Comparison of ENCODE assay signal across 9 cellular contexts in genomic region chrX:107154787-107155620, GRCh38. TPM values are rescaled to one million over a fixed set of nuclear protein-coding genes. Genes with fewer than 3 reads are reported as not detected.
DNase-seq lines count a peak whose midpoint lies in the region; ATAC-seq and TF ChIP-seq lines count a peak whose summit lies in the region.
"Had no signal": no experiment of that assay in that cellular context is flagged by ENCODE, and none has a peak within 500 bp of the region (broad histone marks: within the 10 kb centered on the region; RNA-seq: fewer than 3 reads in every experiment).

No MANE protein-coding gene starts in this region.

- H3K4me1 ChIP-seq in A673 (ENCODE audit: insufficient read depth, low read length, poor library complexity, severe bottlenecking) (no peaks in the 10 kb centered on the region), iPS-15b (ENCODE audit: control insufficient read depth, insufficient read depth, low read length) (peaks cover 8% of the 10 kb centered on the region)

- POLR2A ChIA-PET in A673 (lab: Charles Lee; ENCODE audit: low non-redundant PET) = no interaction called here

- no TSS peak for BruUV-seq in A673 (replicated peaks; lab: Mats Ljungman, UMichigan)

- no peak for ATAC-seq in HG02610 (IDR thresholded peaks at IDR 0.05; ENCODE audit: unreplicated experiment)
- no peak for ATAC-seq in HG03378 (IDR thresholded peaks at IDR 0.05; ENCODE audit: unreplicated experiment)

- CTCF ChIA-PET in A673 (lab: Charles Lee) = no interaction called here

- intact Hi-C loops in A673 (cut with micrococcal nuclease; ENCODE audit: unreplicated experiment) = no loop called here

- H3K36me3 ChIP-seq in A673 (ENCODE audit: insufficient read depth, low read length, poor library complexity, severe bottlenecking) (no peaks in the 10 kb centered on the region), iPS-15b (ENCODE audit: control insufficient read depth, insufficient read depth, low read length) (no peaks in the 10 kb centered on the region)

- no peak overlapping the region for H3K27ac ChIP-seq in A673 (ENCODE audit: low read depth, low read length, poor library complexity, severe bottlenecking)

- H3K27me3 ChIP-seq in A673 (replicated peaks; ENCODE audit: insufficient read depth, low read depth, low read length, poor library complexity) = no peaks in the 10 kb centered on the region
- H3K27me3 ChIP-seq in iPS-15b (ENCODE audit: control insufficient read depth, insufficient read depth, low read length) = no peaks in the 10 kb centered on the region

- no peak overlapping the region for H3K9ac ChIP-seq in iPS-15b (ENCODE audit: low read depth, low read length)

- H3K9me3 ChIP-seq in A673 (ENCODE audit: low read depth, low read length, poor library complexity, severe bottlenecking) (no peaks in the 10 kb centered on the region), iPS-15b (ENCODE audit: control insufficient read depth, insufficient read depth, low read length) (no peaks in the 10 kb centered on the region)

- TF ChIP-seq CTCF in A673 (conservative IDR thresholded peaks at IDR 0.05; ENCODE audit: low read depth, low read length) = no peak

- H3K4me3 ChIP-seq in A673 (ENCODE audit: low read depth, low read length, poor library complexity, severe bottlenecking) (no peak overlapping the region), iPS-15b (ENCODE audit: low read depth, low read length) (peak overlapping the region; percentile 41)

- DNase-seq in A673 (ENCODE audit: low spot score) (peak; percentile 12), HT-29 (ENCODE audit: low spot score) (peak; percentile 63), AML-193 (lab: John Stamatoyannopoulos, UW) (no peak), NAMALWA (ENCODE audit: low spot score) (no peak)
- DNase-seq in activated CD8-positive, alpha-beta memory T cell treated with anti-CD3 and anti-CD28 coated beads, Interleukin-2, amount 50 U/mL, for 4 hours = peak; percentile 19

RNA-seq across cellular contexts. Expression of gene RBM41, which starts 36.4 kb away (rescaled TPM):
- 17.7 and 19.0 TPM in 2 replicates for total RNA-seq in A673 (2021)
- 11.1 and 13.9 TPM in 2 replicates for total RNA-seq in HT-29 (2014; rRNA removed; shearing (Covaris generic))

RNA-seq across cellular contexts. Expression of gene NUP62CL, which starts 51.2 kb away (rescaled TPM):
- total RNA-seq in A673 (2021) = 2.9 and 4.0 TPM in 2 replicates
- 44.2 and 46.7 TPM in 2 replicates for total RNA-seq in HT-29 (2014; rRNA removed; shearing (Covaris generic))

RNA-seq across cellular contexts. Expression of gene DNAAF6, which starts 51.4 kb away (rescaled TPM):
- not detected in 2 replicates for total RNA-seq in A673 (2021)
- total RNA-seq in HT-29 (2014; rRNA removed; shearing (Covaris generic)) = not detected in 2 replicates
- total RNA-seq: urinary bladder had no signal

Comparison
In these comparisons a context has a peak if more than half of its experiments do, and no peak if none do; other contexts are left out.
1. DNase-seq: peak in A673 (single experiment), HT-29 (single experiment) and activated CD8-positive, alpha-beta memory T cell treated with anti-CD3 and anti-CD28 coated beads, Interleukin-2, amount 50 U/mL, for 4 hours (single experiment); none in AML-193 (0 of 2) and NAMALWA (single experiment).